Comparison of ENCODE assay signal across 2 cellular contexts in genomic region chr16:57096192-57096591, GRCh38.
TF ChIP-seq lines count a peak whose summit lies in the region.

No MANE protein-coding gene starts in this region.

TF ChIP-seq in H1, 55 proteins besides CTCF, POLR2A, EP300 and RAD21:
- no peak for TF ChIP-seq KDM1A (IDR thresholded peaks at IDR 0.05; ENCODE audit: borderline replicate concordance, low read length)
- TF ChIP-seq POU5F1 (IDR thresholded peaks at IDR 0.05; ENCODE audit: low read depth, low read length), result no peak
- TF ChIP-seq ATF3 (IDR thresholded peaks at IDR 0.05; ENCODE audit: insufficient read depth, low read depth, low read length), result no peak
- no peak for TF ChIP-seq SP4 (IDR thresholded peaks at IDR 0.05; ENCODE audit: low read length)
- TF ChIP-seq E2F6 (IDR thresholded peaks at IDR 0.05), result no peak
- TF ChIP-seq ASH2L (IDR thresholded peaks at IDR 0.05; ENCODE audit: low read length), result no peak
- TF ChIP-seq SP2 (IDR thresholded peaks at IDR 0.05; ENCODE audit: low read length), result no peak
- TF ChIP-seq JUND (IDR thresholded peaks at IDR 0.05; ENCODE audit: low read length), result no peak
- TF ChIP-seq ZNF274 (IDR thresholded peaks at IDR 0.05; ENCODE audit: borderline replicate concordance, extremely low read depth, low read length), result no peak
- no peak for TF ChIP-seq CBX5 (IDR thresholded peaks at IDR 0.05; ENCODE audit: low read depth, low read length)
- no peak for TF ChIP-seq SIN3A (conservative IDR thresholded peaks at IDR 0.05 in 1 of 2, IDR thresholded peaks at IDR 0.05 in 1 of 2; ENCODE audit: low read depth in 1 of 2, low read length in 2 of 2)
- TF ChIP-seq TBP (IDR thresholded peaks at IDR 0.05; ENCODE audit: low read depth, low read length), result no peak
- no peak for TF ChIP-seq EGR1 (IDR thresholded peaks at IDR 0.05; ENCODE audit: borderline replicate concordance, low read depth, low read length)
- TF ChIP-seq JUN (IDR thresholded peaks at IDR 0.05; ENCODE audit: low read depth, low read length), result no peak
- no peak for TF ChIP-seq CHD1 (IDR thresholded peaks at IDR 0.05; ENCODE audit: low read depth, low read length)
- no peak for TF ChIP-seq POLR2AphosphoS5 (IDR thresholded peaks at IDR 0.05; ENCODE audit: low read depth, low read length)
- no peak for TF ChIP-seq CBX8 (IDR thresholded peaks at IDR 0.05; ENCODE audit: borderline replicate concordance, low read depth, low read length)
- TF ChIP-seq CREB1 (IDR thresholded peaks at IDR 0.05), result no peak
- TF ChIP-seq BACH1 (IDR thresholded peaks at IDR 0.05; ENCODE audit: low read length), result no peak

TF ChIP-seq in GM23338, 12 proteins besides CTCF, POLR2A, EP300 and RAD21:
- no peak for TF ChIP-seq CREB1 (CRISPR knock-in tag; IDR thresholded peaks at IDR 0.05; ENCODE audit: low read depth)
- no peak for TF ChIP-seq ZNF114 (CRISPR knock-in tag; IDR thresholded peaks at IDR 0.05)
- TF ChIP-seq ZNF462 (CRISPR knock-in tag; IDR thresholded peaks at IDR 0.05), result no peak
- no peak for TF ChIP-seq POLR2AphosphoS5 (IDR thresholded peaks at IDR 0.05; ENCODE audit: low read depth)
- no peak for TF ChIP-seq EZH2phosphoT487 (IDR thresholded peaks at IDR 0.05; ENCODE audit: unreplicated experiment)
- TF ChIP-seq JUNB (IDR thresholded peaks at IDR 0.05; ENCODE audit: unreplicated experiment), result no peak
- TF ChIP-seq NANOG (IDR thresholded peaks at IDR 0.05; ENCODE audit: borderline replicate concordance), result no peak
- TF ChIP-seq ZNF331 (CRISPR knock-in tag; IDR thresholded peaks at IDR 0.05; ENCODE audit: low read depth), result no peak
- no peak for TF ChIP-seq EZH2 (IDR thresholded peaks at IDR 0.05; ENCODE audit: low read depth, unreplicated experiment)
